Comparison of ENCODE assay signal across 13 cellular contexts in the genomic region with DNA sequence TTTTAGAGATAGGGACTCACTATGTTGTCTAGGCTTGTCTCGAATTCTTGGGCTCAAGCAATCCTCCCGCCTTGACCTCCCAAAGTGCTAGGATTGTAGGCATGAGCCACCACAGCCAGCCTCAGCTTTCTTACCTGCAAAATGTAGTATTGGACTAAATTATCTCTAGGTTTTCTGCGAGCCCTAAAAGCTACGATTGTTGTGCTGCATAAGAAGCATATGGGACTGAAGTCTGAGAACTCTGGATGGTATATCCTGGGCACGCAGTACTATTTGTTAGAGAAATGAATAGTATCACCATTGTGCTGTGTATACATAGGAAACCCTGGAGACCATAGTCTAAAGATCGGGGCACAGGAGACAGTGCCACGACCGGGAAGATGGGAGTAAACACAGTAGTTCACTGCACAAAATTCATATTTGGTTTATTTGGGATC.
DNase-seq lines count a peak whose midpoint lies in the region; ATAC-seq and TF ChIP-seq lines count a peak whose summit lies in the region.
"Had no signal": no experiment of that assay in that cellular context is flagged by ENCODE, and none has a peak within 500 bp of the region (broad histone marks: within the 10 kb centered on the region; RNA-seq: fewer than 3 reads in every experiment).

No MANE protein-coding gene starts in this region.

- no peak for ATAC-seq in effector memory CD8-positive, alpha-beta T cell (replicated peaks)
- no peak for ATAC-seq in psoas muscle
- no peak for ATAC-seq in HG02852 (IDR thresholded peaks at IDR 0.05; ENCODE audit: unreplicated experiment)
- no peak for ATAC-seq in GM18867 (IDR thresholded peaks at IDR 0.05; ENCODE audit: unreplicated experiment)
- ATAC-seq in left colon, result no peak

- POLR2A ChIA-PET in CD4-positive, alpha-beta memory T cell (lab: Charles Lee; ENCODE audit: partially characterized antibody), result interaction anchor here (1.4 kb wide), 1 partner anchor 61 kb away, joined by 3 read pairs; the partner anchor contains the start of genes RPRD1B and TTI1

- no peaks in the 10 kb centered on the region for H3K27me3 ChIP-seq in CD4-positive, alpha-beta memory T cell (ENCODE audit: insufficient read depth, low read length)
- H3K27me3 ChIP-seq in Karpas-422 (ENCODE audit: low read length) (no peaks in the 10 kb centered on the region), psoas muscle (ENCODE audit: insufficient read depth in 3 of 3, low read length in 2 of 3) (no peaks in the 10 kb centered on the region)
- H3K27me3 ChIP-seq: gastroesophageal sphincter, SJSA1 had no signal

- H3K27me3 Mint-ChIP-seq in CD4-positive, alpha-beta memory T cell, result no peaks in the 10 kb centered on the region
- H3K27me3 Mint-ChIP-seq in effector memory CD8-positive, alpha-beta T cell, result no peaks in the 10 kb centered on the region
- H3K27me3 Mint-ChIP-seq: activated naive CD4-positive, alpha-beta T cell treated with anti-CD3 and anti-CD28 coated beads, Interleukin-2, amount 50 U/mL, for 24 hours had no signal

- no peak overlapping the region for H3K27ac ChIP-seq in CD4-positive, alpha-beta memory T cell (ENCODE audit: low read depth, low read length)
- peak overlapping the region; percentile 59 for H3K27ac ChIP-seq in Karpas-422 (ENCODE audit: low read length)
- H3K27ac ChIP-seq in psoas muscle, result peak overlapping the region; percentile 56
- H3K27ac ChIP-seq: prostate gland, WERI-Rb-1 had no signal

- CTCF ChIA-PET in CD4-positive, alpha-beta memory T cell (lab: Charles Lee; ENCODE audit: partially characterized antibody), result interaction anchor here (1.2 to 1.3 kb wide), 3 partner anchors 36 to 128 kb away, joined by 3 to 5 read pairs (median 3); no protein-coding TSS in a partner anchor

- no peak for TF ChIP-seq CTCF in psoas muscle (IDR thresholded peaks at IDR 0.05)

- H3K9me2 ChIP-seq in Karpas-422 (replicated peaks; ENCODE audit: insufficient read depth, low read length), result no peaks in the 10 kb centered on the region

- WGBS in psoas muscle, 3 donors, result 95 to 97% (median 95%) methylated on average over 8 of the region's 8 CpGs

- H3K4me1 ChIP-seq in CD4-positive, alpha-beta memory T cell (ENCODE audit: insufficient read depth, low read length), result peaks cover 41% of the 10 kb centered on the region
- H3K4me1 ChIP-seq in Karpas-422 (ENCODE audit: low read length) (peaks cover 37% of the 10 kb centered on the region), psoas muscle (peaks cover 51% of the 10 kb centered on the region)
- H3K4me1 ChIP-seq: prostate gland had no signal

- peaks cover 27 to 35% of the 10 kb centered on the region in 2 donors for H3K36me3 Mint-ChIP-seq in CD4-positive, alpha-beta memory T cell
- peaks cover 15% of the 10 kb centered on the region for H3K36me3 Mint-ChIP-seq in effector memory CD8-positive, alpha-beta T cell (ENCODE audit: insufficient read depth)

- intact Hi-C loops in CD4-positive, alpha-beta memory T cell (cut with micrococcal nuclease), result no loop called here
- intact Hi-C loops in psoas muscle (cut with DNase I) (no loop called here), left colon (cut with DNase I, micrococcal nuclease) (no loop called here)

- peaks cover 22 to 44% (median 33%) of the 10 kb centered on the region in 4 donors for H3K4me1 Mint-ChIP-seq in CD4-positive, alpha-beta memory T cell
- H3K4me1 Mint-ChIP-seq in effector memory CD8-positive, alpha-beta T cell (ENCODE audit: low read depth in 2 of 2), result peaks cover 21 to 44% of the 10 kb centered on the region in 2 donors

- no peaks in the 10 kb centered on the region for H3K9me3 Mint-ChIP-seq in CD4-positive, alpha-beta memory T cell
- no peaks in the 10 kb centered on the region for H3K9me3 Mint-ChIP-seq in effector memory CD8-positive, alpha-beta T cell
- H3K9me3 Mint-ChIP-seq: activated naive CD4-positive, alpha-beta T cell treated with anti-CD3 and anti-CD28 coated beads, Interleukin-2, amount 50 U/mL, for 24 hours; endodermal cell had no signal

- no peak for DNase-seq in CD4-positive, alpha-beta memory T cell
- DNase-seq in Karpas-422 (no peak), psoas muscle (no peak), left colon (no peak)
- no peak for DNase-seq in effector memory CD8-positive, alpha-beta T cell
- DNase-seq: endodermal cell, WERI-Rb-1 had no signal

- no peak overlapping the region for H3K4me3 Mint-ChIP-seq in CD4-positive, alpha-beta memory T cell
- peak overlapping the region in 1 of 2 donors; percentile 47 for H3K4me3 Mint-ChIP-seq in effector memory CD8-positive, alpha-beta T cell
- H3K4me3 Mint-ChIP-seq: activated naive CD4-positive, alpha-beta T cell treated with anti-CD3 and anti-CD28 coated beads, Interleukin-2, amount 50 U/mL, for 24 hours; endodermal cell had no signal

- peaks cover 20% of the 10 kb centered on the region for H3K36me3 ChIP-seq in CD4-positive, alpha-beta memory T cell (ENCODE audit: insufficient read depth, low read length)
- H3K36me3 ChIP-seq in Karpas-422 (ENCODE audit: insufficient read depth, low read length), result peaks cover 12% of the 10 kb centered on the region; the same call in 1 of the 2 replicates
- H3K36me3 ChIP-seq in psoas muscle (ENCODE audit: insufficient read depth in 1 of 2, low read depth in 1 of 2), result peaks cover 2 to 23% of the 10 kb centered on the region in 2 donors
- H3K36me3 ChIP-seq: prostate gland had no signal

- peak overlapping the region; percentile 5 for H3K4me2 ChIP-seq in Karpas-422 (ENCODE audit: low read depth, low read length, poor library complexity, severe bottlenecking)

- no peak overlapping the region for H3K4me3 ChIP-seq in CD4-positive, alpha-beta memory T cell (ENCODE audit: low read length in 2 of 2)
- H3K4me3 ChIP-seq in Karpas-422 (ENCODE audit: low read length) (no peak overlapping the region), psoas muscle (no peak overlapping the region)
- H3K4me3 ChIP-seq: gastroesophageal sphincter, prostate gland, SJSA1 had no signal

- peak overlapping the region; percentile 31; the same call in 1 of the 2 replicates for H3K9ac ChIP-seq in Karpas-422 (ENCODE audit: low read length)

- H3K79me2 ChIP-seq in Karpas-422 (ENCODE audit: low read length), result no peaks in the 10 kb centered on the region

- no peaks in the 10 kb centered on the region for H4K20me1 ChIP-seq in Karpas-422 (ENCODE audit: insufficient read depth, low read depth, low read length)

- no peaks in the 10 kb centered on the region for H3K9me3 ChIP-seq in CD4-positive, alpha-beta memory T cell (ENCODE audit: control insufficient read depth in 1 of 2, low read length in 2 of 2)
- H3K9me3 ChIP-seq in Karpas-422 (ENCODE audit: low read length) (no peaks in the 10 kb centered on the region), psoas muscle (no peaks in the 10 kb centered on the region)
- H3K9me3 ChIP-seq: gastroesophageal sphincter, prostate gland, SJSA1 had no signal

- no peak overlapping the region for H2AFZ ChIP-seq in Karpas-422 (ENCODE audit: low read length)

- H3K27ac Mint-ChIP-seq in CD4-positive, alpha-beta memory T cell, result peak overlapping the region in 4 of 7 donors; percentile 17 to 69 (median 24)
- peak overlapping the region; percentile 94 to 96 for H3K27ac Mint-ChIP-seq in effector memory CD8-positive, alpha-beta T cell
- H3K27ac Mint-ChIP-seq: activated naive CD4-positive, alpha-beta T cell treated with anti-CD3 and anti-CD28 coated beads, Interleukin-2, amount 50 U/mL, for 24 hours; endodermal cell had no signal
